1 cellular context compared by ENCODE assay signal in genomic region chr22:17977371-17977770, GRCh38.
TF ChIP-seq lines count a peak whose summit lies in the region.

No MANE protein-coding gene starts in this region.

TF ChIP-seq in HepG2, 621 proteins besides CTCF, POLR2A, EP300 and RAD21:
- no peak for TF ChIP-seq ZNF383 (CRISPR knock-in tag; IDR thresholded peaks at IDR 0.05; ENCODE audit: borderline replicate concordance)
- TF ChIP-seq ZNF7 (CRISPR knock-in tag; IDR thresholded peaks at IDR 0.05), result peak; percentile 81
